In genomic region chr3:58783845-58784244, GRCh38 we compare ENCODE assay signal across 11 cellular contexts.
DNase-seq lines count a peak whose midpoint lies in the region; ATAC-seq and TF ChIP-seq lines count a peak whose summit lies in the region.
"Had no signal": no experiment of that assay in that cellular context is flagged by ENCODE, and none has a peak within 500 bp of the region (broad histone marks: within the 10 kb centered on the region; RNA-seq: fewer than 3 reads in every experiment).

No MANE protein-coding gene starts in this region.

- no peaks in the 10 kb centered on the region for H3K4me1 Mint-ChIP-seq in endodermal cell
- H3K4me1 Mint-ChIP-seq: CD4-positive, CD25-positive, alpha-beta regulatory T cell had no signal

- peaks cover 11% of the 10 kb centered on the region for H3K36me3 Mint-ChIP-seq in endodermal cell (ENCODE audit: low read depth)

- H3K27ac ChIP-seq in DOHH2 (ENCODE audit: low read depth, low read length) (no peak overlapping the region), HCT116 (ENCODE audit: low read depth, low read length) (no peak overlapping the region), endodermal cell (ENCODE audit: low read depth, low read length) (no peak overlapping the region)
- H3K27ac ChIP-seq: BLaER1 had no signal

- H3F3A ChIP-seq in DOHH2 (ENCODE audit: control insufficient read depth, insufficient read depth): no peaks in the 10 kb centered on the region

- TF ChIP-seq POLR2A in HCT116 (IDR thresholded peaks at IDR 0.05; ENCODE audit: borderline replicate concordance, extremely low read depth, insufficient read depth, insufficient read length): no peak

- 95 to 100% methylated on average over 2 of the region's 2 CpGs for WGBS in endodermal cell (ENCODE audit: insufficient coverage in 1 of 2, insufficient read length in 1 of 2), 2 experiments

- intact Hi-C loops in HCT116 (cut with micrococcal nuclease): no loop called here

- H3K36me3 ChIP-seq in DOHH2 (ENCODE audit: control insufficient read depth, low read length) (no peaks in the 10 kb centered on the region), HCT116 (ENCODE audit: control insufficient read depth in 1 of 2, insufficient read depth in 2 of 2, low read length in 2 of 2) (no peaks in the 10 kb centered on the region), endodermal cell (ENCODE audit: control insufficient read depth, insufficient read depth, low read length) (no peaks in the 10 kb centered on the region)

- no peak overlapping the region for H2AFZ ChIP-seq in HCT116 (ENCODE audit: low read depth, low read length, poor library complexity, severe bottlenecking)

- POLR2A ChIA-PET in HCT116 (lab: Charles Lee): no interaction called here

- H3K79me2 ChIP-seq in DOHH2 (ENCODE audit: control insufficient read depth, low read length) (no peaks in the 10 kb centered on the region), HCT116 (ENCODE audit: insufficient read depth, low read length) (no peaks in the 10 kb centered on the region)

- H3K9me3 Mint-ChIP-seq in endodermal cell: peaks cover 25% of the 10 kb centered on the region

- CTCF ChIA-PET in HCT116 (lab: Charles Lee): no interaction called here

- H3K9me3 ChIP-seq in DOHH2 (ENCODE audit: control insufficient read depth, insufficient read depth, low read length) (peaks cover 8% of the 10 kb centered on the region), HCT116 (ENCODE audit: control insufficient read depth in 1 of 2, insufficient read depth in 1 of 2, low read depth in 1 of 2, low read length in 2 of 2) (peaks cover 0 to 13% of the 10 kb centered on the region in 2 experiments; a peak in 1 of 4 replicates), endodermal cell (ENCODE audit: control insufficient read depth, low read length) (peaks cover 29% of the 10 kb centered on the region)

- TF ChIP-seq CTCF in DOHH2 (IDR thresholded peaks at IDR 0.05; ENCODE audit: low read depth, low read length, poor library complexity, severe bottlenecking) (peak; percentile 36), HCT116 (IDR thresholded peaks at IDR 0.05 in 2 of 3, conservative IDR thresholded peaks at IDR 0.05 in 1 of 3; ENCODE audit: borderline replicate concordance in 1 of 3, insufficient read depth in 1 of 3, low read depth in 2 of 3, low read length in 2 of 3) (peak in 2 of 3 experiments; percentile 13 to 37; a peak in 3 of 6 replicates), endodermal cell (conservative IDR thresholded peaks at IDR 0.05) (peak; percentile 47), omental fat pad (IDR thresholded peaks at IDR 0.05) (no peak)

- H3K4me1 ChIP-seq in DOHH2 (ENCODE audit: control insufficient read depth, low read length): no peaks in the 10 kb centered on the region
- H3K4me1 ChIP-seq in HCT116 (ENCODE audit: control insufficient read depth in 1 of 2, insufficient read depth in 2 of 2, low read length in 2 of 2): no peaks in the 10 kb centered on the region
- no peaks in the 10 kb centered on the region for H3K4me1 ChIP-seq in endodermal cell (ENCODE audit: control insufficient read depth, insufficient read depth, low read length)
- H3K4me1 ChIP-seq: BLaER1 had no signal

- DNase-seq in HCT116 (ENCODE audit: low read depth, low spot score): no peak
- DNase-seq in NAMALWA (ENCODE audit: low spot score): peak; percentile 0
- DNase-seq in endodermal cell: no peak
- DNase-seq in omental fat pad (ENCODE audit: low spot score): no peak
- DNase-seq in NCI-H524 (lab: John Stamatoyannopoulos, UW): no peak
- DNase-seq: 8988T; AML-193; CD4-positive, CD25-positive, alpha-beta regulatory T cell had no signal

- H3K27me3 ChIP-seq in DOHH2 (ENCODE audit: control insufficient read depth, low read length): no peaks in the 10 kb centered on the region
- H3K27me3 ChIP-seq in HCT116 (ENCODE audit: insufficient read depth, low read length): no peaks in the 10 kb centered on the region
- H3K27me3 ChIP-seq in endodermal cell (ENCODE audit: control insufficient read depth, insufficient read depth, low read length, poor library complexity, severe bottlenecking): no peaks in the 10 kb centered on the region
- H3K27me3 ChIP-seq: BLaER1 had no signal

- BruUV-seq in HCT116 (replicated peaks; lab: Mats Ljungman, UMichigan): no TSS peak

- no peak overlapping the region for H3K9ac ChIP-seq in HCT116 (ENCODE audit: low read length)
- no peak overlapping the region for H3K9ac ChIP-seq in endodermal cell (ENCODE audit: extremely low read depth, low read length, poor library complexity, severe bottlenecking)
- H3K9ac ChIP-seq: BLaER1 had no signal

- H3K27me3 Mint-ChIP-seq in endodermal cell (ENCODE audit: insufficient read depth): no peaks in the 10 kb centered on the region

- H4K20me1 ChIP-seq in DOHH2 (ENCODE audit: control insufficient read depth, insufficient read depth, low read depth, low read length) (no peaks in the 10 kb centered on the region), HCT116 (ENCODE audit: insufficient read depth) (no peaks in the 10 kb centered on the region)
- H4K20me1 ChIP-seq: BLaER1 had no signal

- peak; percentile 10; the same call in 1 of the 2 replicates for TF ChIP-seq RAD21 in HCT116 (IDR thresholded peaks at IDR 0.05; ENCODE audit: low read depth)

- no peak overlapping the region for H3K4me3 Mint-ChIP-seq in endodermal cell
- H3K4me3 Mint-ChIP-seq: CD4-positive, CD25-positive, alpha-beta regulatory T cell had no signal

- H3K4me2 ChIP-seq in DOHH2 (ENCODE audit: low read length): no peak overlapping the region
- H3K4me2 ChIP-seq in HCT116 (ENCODE audit: low read length): no peak overlapping the region
- H3K4me2 ChIP-seq: BLaER1 had no signal

- RAD21 ChIA-PET in HCT116 (lab: Charles Lee; ENCODE audit: low non-redundant PET in 1 of 2, low total read pairs in 2 of 2, uncharacterized antibody in 2 of 2, unreplicated experiment in 2 of 2): no interaction called here

- no peak overlapping the region for H3K27ac Mint-ChIP-seq in endodermal cell
- H3K27ac Mint-ChIP-seq: CD4-positive, CD25-positive, alpha-beta regulatory T cell had no signal

- ATAC-seq in HCT116: peak; percentile 61
- ATAC-seq in omental fat pad (ENCODE audit: low FRiP score): no peak
- ATAC-seq in HG03432 (IDR thresholded peaks at IDR 0.05; ENCODE audit: unreplicated experiment): no peak

- no peaks in the 10 kb centered on the region for H3K9me2 ChIP-seq in DOHH2 (replicated peaks; ENCODE audit: control insufficient read depth, low read length)
- no peaks in the 10 kb centered on the region for H3K9me2 ChIP-seq in HCT116 (ENCODE audit: insufficient read depth)

- H3K4me3 ChIP-seq in DOHH2 (ENCODE audit: low read length) (no peak overlapping the region), HCT116 (replicated peaks in 1 of 2; ENCODE audit: low read depth in 1 of 2, low read length in 2 of 2) (no peak overlapping the region), endodermal cell (ENCODE audit: low read length) (no peak overlapping the region)
- H3K4me3 ChIP-seq: BLaER1 had no signal

TF ChIP-seq in HCT116, 20 proteins besides CTCF, POLR2A, EP300 and RAD21 (continues in another document):
- TF ChIP-seq FOSL1 (IDR thresholded peaks at IDR 0.05; ENCODE audit: low read depth) (no peak), POLR2AphosphoS5 (IDR thresholded peaks at IDR 0.05; ENCODE audit: low read depth, low read length) (no peak), CBX3 (IDR thresholded peaks at IDR 0.05; ENCODE audit: low read depth) (no peak), EZH2phosphoT487 (IDR thresholded peaks at IDR 0.05; ENCODE audit: borderline replicate concordance) (no peak), JUND (IDR thresholded peaks at IDR 0.05) (no peak), EZH2 (IDR thresholded peaks at IDR 0.05) (no peak), ELF1 (IDR thresholded peaks at IDR 0.05; ENCODE audit: borderline replicate concordance, low read depth) (no peak), EGR1 (IDR thresholded peaks at IDR 0.05; ENCODE audit: low read depth) (no peak), SRF (IDR thresholded peaks at IDR 0.05; ENCODE audit: low read depth) (no peak), ZNF274 (IDR thresholded peaks at IDR 0.05; ENCODE audit: low read depth, low read length) (no peak), TCF7L2 (IDR thresholded peaks at IDR 0.05; ENCODE audit: borderline replicate concordance, extremely low read depth, insufficient read depth, insufficient read length) (no peak), ZFX (IDR thresholded peaks at IDR 0.05) (no peak)
- TF ChIP-seq, protein P1, sequence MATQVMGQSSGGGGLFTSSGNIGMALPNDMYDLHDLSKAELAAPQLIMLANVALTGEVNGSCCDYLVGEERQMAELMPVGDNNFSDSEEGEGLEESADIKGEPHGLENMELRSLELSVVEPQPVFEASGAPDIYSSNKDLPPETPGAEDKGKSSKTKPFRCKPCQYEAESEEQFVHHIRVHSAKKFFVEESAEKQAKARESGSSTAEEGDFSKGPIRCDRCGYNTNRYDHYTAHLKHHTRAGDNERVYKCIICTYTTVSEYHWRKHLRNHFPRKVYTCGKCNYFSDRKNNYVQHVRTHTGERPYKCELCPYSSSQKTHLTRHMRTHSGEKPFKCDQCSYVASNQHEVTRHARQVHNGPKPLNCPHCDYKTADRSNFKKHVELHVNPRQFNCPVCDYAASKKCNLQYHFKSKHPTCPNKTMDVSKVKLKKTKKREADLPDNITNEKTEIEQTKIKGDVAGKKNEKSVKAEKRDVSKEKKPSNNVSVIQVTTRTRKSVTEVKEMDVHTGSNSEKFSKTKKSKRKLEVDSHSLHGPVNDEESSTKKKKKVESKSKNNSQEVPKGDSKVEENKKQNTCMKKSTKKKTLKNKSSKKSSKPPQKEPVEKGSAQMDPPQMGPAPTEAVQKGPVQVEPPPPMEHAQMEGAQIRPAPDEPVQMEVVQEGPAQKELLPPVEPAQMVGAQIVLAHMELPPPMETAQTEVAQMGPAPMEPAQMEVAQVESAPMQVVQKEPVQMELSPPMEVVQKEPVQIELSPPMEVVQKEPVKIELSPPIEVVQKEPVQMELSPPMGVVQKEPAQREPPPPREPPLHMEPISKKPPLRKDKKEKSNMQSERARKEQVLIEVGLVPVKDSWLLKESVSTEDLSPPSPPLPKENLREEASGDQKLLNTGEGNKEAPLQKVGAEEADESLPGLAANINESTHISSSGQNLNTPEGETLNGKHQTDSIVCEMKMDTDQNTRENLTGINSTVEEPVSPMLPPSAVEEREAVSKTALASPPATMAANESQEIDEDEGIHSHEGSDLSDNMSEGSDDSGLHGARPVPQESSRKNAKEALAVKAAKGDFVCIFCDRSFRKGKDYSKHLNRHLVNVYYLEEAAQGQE (IDR thresholded peaks at IDR 0.05; ENCODE audit: low read depth): no peak
- TF ChIP-seq, protein P2, sequence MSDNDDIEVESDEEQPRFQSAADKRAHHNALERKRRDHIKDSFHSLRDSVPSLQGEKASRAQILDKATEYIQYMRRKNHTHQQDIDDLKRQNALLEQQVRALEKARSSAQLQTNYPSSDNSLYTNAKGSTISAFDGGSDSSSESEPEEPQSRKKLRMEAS (IDR thresholded peaks at IDR 0.05): no peak

Comparison
In these comparisons a context has a peak if more than half of its experiments do, and no peak if none do; other contexts are left out.
1. CTCF ChIP-seq: peak in DOHH2 (single experiment), HCT116 (2 of 3) and endodermal cell (single experiment); none in omental fat pad (0 of 3).